1 cellular context compared by ENCODE assay signal in the genomic region with DNA sequence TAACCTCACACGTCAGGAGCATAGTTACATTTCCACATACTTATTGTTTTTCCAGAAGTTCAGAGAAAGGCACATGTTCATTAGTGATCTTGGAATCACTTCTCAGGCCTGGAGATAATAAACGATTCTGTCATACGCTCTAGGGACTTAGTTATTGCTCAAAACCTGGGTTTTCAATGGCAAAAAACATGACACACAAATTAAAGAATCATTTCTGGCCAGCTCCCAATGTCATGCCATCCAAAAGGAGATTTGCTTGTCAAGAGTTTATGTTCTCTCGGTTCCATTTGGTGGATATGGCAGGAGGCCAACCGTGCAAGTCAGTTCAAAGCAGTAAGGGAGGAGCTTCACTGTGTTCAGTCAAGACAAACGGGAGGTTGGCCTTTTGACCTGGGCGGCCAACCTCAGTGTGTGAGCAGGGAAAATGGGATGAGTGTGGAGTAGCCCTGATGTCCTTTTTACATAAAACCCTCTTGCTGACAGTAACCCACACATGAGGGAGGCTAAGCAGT.
TF ChIP-seq lines count a peak whose summit lies in the region.

No MANE protein-coding gene starts in this region.

TF ChIP-seq in HepG2, 621 proteins besides CTCF, POLR2A, EP300 and RAD21 (continued from another document):
- TF ChIP-seq ZNF839 (CRISPR knock-in tag; IDR thresholded peaks at IDR 0.05; ENCODE audit: borderline replicate concordance): no peak
- peak; percentile 74 for TF ChIP-seq ZNF629 (CRISPR knock-in tag; conservative IDR thresholded peaks at IDR 0.05)
- no peak for TF ChIP-seq MED13 (CRISPR knock-in tag; IDR thresholded peaks at IDR 0.05)
- TF ChIP-seq, protein P1, sequence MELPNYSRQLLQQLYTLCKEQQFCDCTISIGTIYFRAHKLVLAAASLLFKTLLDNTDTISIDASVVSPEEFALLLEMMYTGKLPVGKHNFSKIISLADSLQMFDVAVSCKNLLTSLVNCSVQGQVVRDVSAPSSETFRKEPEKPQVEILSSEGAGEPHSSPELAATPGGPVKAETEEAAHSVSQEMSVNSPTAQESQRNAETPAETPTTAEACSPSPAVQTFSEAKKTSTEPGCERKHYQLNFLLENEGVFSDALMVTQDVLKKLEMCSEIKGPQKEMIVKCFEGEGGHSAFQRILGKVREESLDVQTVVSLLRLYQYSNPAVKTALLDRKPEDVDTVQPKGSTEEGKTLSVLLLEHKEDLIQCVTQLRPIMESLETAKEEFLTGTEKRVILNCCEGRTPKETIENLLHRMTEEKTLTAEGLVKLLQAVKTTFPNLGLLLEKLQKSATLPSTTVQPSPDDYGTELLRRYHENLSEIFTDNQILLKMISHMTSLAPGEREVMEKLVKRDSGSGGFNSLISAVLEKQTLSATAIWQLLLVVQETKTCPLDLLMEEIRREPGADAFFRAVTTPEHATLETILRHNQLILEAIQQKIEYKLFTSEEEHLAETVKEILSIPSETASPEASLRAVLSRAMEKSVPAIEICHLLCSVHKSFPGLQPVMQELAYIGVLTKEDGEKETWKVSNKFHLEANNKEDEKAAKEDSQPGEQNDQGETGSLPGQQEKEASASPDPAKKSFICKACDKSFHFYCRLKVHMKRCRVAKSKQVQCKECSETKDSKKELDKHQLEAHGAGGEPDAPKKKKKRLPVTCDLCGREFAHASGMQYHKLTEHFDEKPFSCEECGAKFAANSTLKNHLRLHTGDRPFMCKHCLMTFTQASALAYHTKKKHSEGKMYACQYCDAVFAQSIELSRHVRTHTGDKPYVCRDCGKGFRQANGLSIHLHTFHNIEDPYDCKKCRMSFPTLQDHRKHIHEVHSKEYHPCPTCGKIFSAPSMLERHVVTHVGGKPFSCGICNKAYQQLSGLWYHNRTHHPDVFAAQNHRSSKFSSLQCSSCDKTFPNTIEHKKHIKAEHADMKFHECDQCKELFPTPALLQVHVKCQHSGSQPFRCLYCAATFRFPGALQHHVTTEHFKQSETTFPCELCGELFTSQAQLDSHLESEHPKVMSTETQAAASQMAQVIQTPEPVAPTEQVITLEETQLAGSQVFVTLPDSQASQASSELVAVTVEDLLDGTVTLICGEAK (IDR thresholded peaks at IDR 0.05): no peak
- TF ChIP-seq, protein P1 (CRISPR knock-in tag; IDR thresholded peaks at IDR 0.05): no peak
- TF ChIP-seq, protein P2, sequence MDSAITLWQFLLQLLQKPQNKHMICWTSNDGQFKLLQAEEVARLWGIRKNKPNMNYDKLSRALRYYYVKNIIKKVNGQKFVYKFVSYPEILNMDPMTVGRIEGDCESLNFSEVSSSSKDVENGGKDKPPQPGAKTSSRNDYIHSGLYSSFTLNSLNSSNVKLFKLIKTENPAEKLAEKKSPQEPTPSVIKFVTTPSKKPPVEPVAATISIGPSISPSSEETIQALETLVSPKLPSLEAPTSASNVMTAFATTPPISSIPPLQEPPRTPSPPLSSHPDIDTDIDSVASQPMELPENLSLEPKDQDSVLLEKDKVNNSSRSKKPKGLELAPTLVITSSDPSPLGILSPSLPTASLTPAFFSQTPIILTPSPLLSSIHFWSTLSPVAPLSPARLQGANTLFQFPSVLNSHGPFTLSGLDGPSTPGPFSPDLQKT (CRISPR knock-in tag; IDR thresholded peaks at IDR 0.05; ENCODE audit: borderline replicate concordance): no peak
- no peak for TF ChIP-seq SIN3A (IDR thresholded peaks at IDR 0.05; ENCODE audit: borderline replicate concordance, low read depth, low read length)
